9 cellular contexts compared by ENCODE assay signal in the genomic region with DNA sequence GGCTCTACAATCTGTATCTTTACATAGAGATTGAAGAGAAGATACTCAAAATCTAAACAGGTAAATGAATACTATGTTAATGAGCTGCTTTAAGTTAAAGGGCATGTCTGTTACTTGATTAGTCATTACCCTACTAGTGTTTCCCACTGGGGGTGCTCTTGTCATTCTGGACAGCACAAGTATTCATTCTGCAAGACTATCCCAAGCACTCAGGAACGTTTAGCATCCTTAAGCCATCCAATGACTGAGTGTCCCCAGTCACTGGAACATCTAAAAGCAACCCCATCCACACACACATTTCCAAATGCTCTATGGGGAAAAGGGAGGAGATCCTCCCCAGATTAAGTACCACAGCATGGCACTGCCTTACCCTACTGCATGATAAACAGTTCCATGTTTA. TPM values are rescaled to one million over a fixed set of nuclear protein-coding genes. Genes with fewer than 3 reads are reported as not detected.
DNase-seq lines count a peak whose midpoint lies in the region; ATAC-seq and TF ChIP-seq lines count a peak whose summit lies in the region.
"Had no signal": no experiment of that assay in that cellular context is flagged by ENCODE, and none has a peak within 500 bp of the region (broad histone marks: within the 10 kb centered on the region; RNA-seq: fewer than 3 reads in every experiment).

No MANE protein-coding gene starts in this region.

- POLR2A ChIA-PET in activated CD8-positive, alpha-beta T cell treated with anti-CD3 and anti-CD28 coated beads for 36 hours (lab: Charles Lee) = interaction anchor here (0.9 to 1.1 kb wide), 2 partner anchors 14 to 177 kb away, joined by 3 read pairs; no protein-coding TSS in a partner anchor
- POLR2A ChIA-PET in activated CD8-positive, alpha-beta T cell treated with anti-CD3 and anti-CD28 coated beads, Interleukin-2, amount 10 ng/mL, durations not matched to agents 7 days and 5 days (lab: Charles Lee) = no interaction called here

- ATAC-seq in activated CD8-positive, alpha-beta T cell treated with anti-CD3 and anti-CD28 coated beads for 36 hours = peak; percentile 65
- ATAC-seq in activated CD8-positive, alpha-beta T cell treated with anti-CD3 and anti-CD28 coated beads, Interleukin-2, amount 10 ng/mL, durations not matched to agents 7 days and 5 days = no peak

- H3K27ac Mint-ChIP-seq in activated CD8-positive, alpha-beta T cell treated with anti-CD3 and anti-CD28 coated beads for 36 hours = peak overlapping the region; percentile 70
- H3K27ac Mint-ChIP-seq in activated CD8-positive, alpha-beta T cell treated with anti-CD3 and anti-CD28 coated beads, Interleukin-2, amount 10 ng/mL, durations not matched to agents 7 days and 5 days = no peak overlapping the region
- no peak overlapping the region for H3K27ac Mint-ChIP-seq in neural crest cell (ENCODE audit: unreplicated experiment)

- peaks cover 13% of the 10 kb centered on the region for H3K36me3 ChIP-seq in H7 (replicated peaks; ENCODE audit: control insufficient read depth, insufficient read depth, low read length)
- no peaks in the 10 kb centered on the region for H3K36me3 ChIP-seq in colonic mucosa

- peaks cover 88% of the 10 kb centered on the region for H3K4me1 Mint-ChIP-seq in activated CD8-positive, alpha-beta T cell treated with anti-CD3 and anti-CD28 coated beads for 36 hours (ENCODE audit: low read depth)
- H3K4me1 Mint-ChIP-seq in activated CD8-positive, alpha-beta T cell treated with anti-CD3 and anti-CD28 coated beads, Interleukin-2, amount 10 ng/mL, durations not matched to agents 7 days and 5 days (ENCODE audit: low read depth) = peaks cover 82% of the 10 kb centered on the region
- peaks cover 28% of the 10 kb centered on the region for H3K4me1 Mint-ChIP-seq in neural crest cell

- DNase-seq in activated CD8-positive, alpha-beta T cell treated with anti-CD3 and anti-CD28 coated beads for 36 hours = peak; percentile 50
- no peak for DNase-seq in activated CD8-positive, alpha-beta T cell treated with anti-CD3 and anti-CD28 coated beads, Interleukin-2, amount 10 ng/mL, durations not matched to agents 7 days and 5 days
- DNase-seq in H7 = peak; percentile 64
- DNase-seq in NCI-H460 (ENCODE audit: extremely low read depth, low read depth) = peak; percentile 57
- DNase-seq in colonic mucosa = no peak
- DNase-seq in neural crest cell (ENCODE audit: low read depth, low spot score) = no peak
- DNase-seq in NCI-H1105 treated with DMSO at 0.1 percent for 48 hours (lab: John Stamatoyannopoulos, UW) = no peak
- no peak for DNase-seq in cerebellar cortex (ENCODE audit: low spot score)
- DNase-seq: activated naive CD8-positive, alpha-beta T cell treated with anti-CD3 and anti-CD28 coated beads, Interleukin-2, amount 10 ng/mL, durations not matched to agents 7 days and 5 days had no signal

- H3K27me3 ChIP-seq in H7 (ENCODE audit: control insufficient read depth, insufficient read depth, low read length) (no peaks in the 10 kb centered on the region), colonic mucosa (no peaks in the 10 kb centered on the region)

- no peaks in the 10 kb centered on the region for H3K9me3 ChIP-seq in colonic mucosa

- TF ChIP-seq CTCF in activated CD8-positive, alpha-beta T cell treated with anti-CD3 and anti-CD28 coated beads for 36 hours (IDR thresholded peaks at IDR 0.05) = peak; percentile 58
- TF ChIP-seq CTCF in colonic mucosa (IDR thresholded peaks at IDR 0.05) = peak; percentile 24
- peak; percentile 45 for TF ChIP-seq CTCF in neural crest cell (conservative IDR thresholded peaks at IDR 0.05)

- H3K27ac ChIP-seq in colonic mucosa = no peak overlapping the region

- no peak overlapping the region for H3K4me3 Mint-ChIP-seq in activated CD8-positive, alpha-beta T cell treated with anti-CD3 and anti-CD28 coated beads for 36 hours
- no peak overlapping the region for H3K4me3 Mint-ChIP-seq in activated CD8-positive, alpha-beta T cell treated with anti-CD3 and anti-CD28 coated beads, Interleukin-2, amount 10 ng/mL, durations not matched to agents 7 days and 5 days
- no peak overlapping the region for H3K4me3 Mint-ChIP-seq in neural crest cell
- H3K4me3 Mint-ChIP-seq: activated naive CD8-positive, alpha-beta T cell treated with anti-CD3 and anti-CD28 coated beads, Interleukin-2, amount 10 ng/mL, durations not matched to agents 7 days and 5 days had no signal

- H3K4me3 ChIP-seq in H7 (ENCODE audit: insufficient read depth, low read depth, low read length) = no peak overlapping the region
- no peak overlapping the region for H3K4me3 ChIP-seq in colonic mucosa

- no peaks in the 10 kb centered on the region for H3K27me3 Mint-ChIP-seq in activated CD8-positive, alpha-beta T cell treated with anti-CD3 and anti-CD28 coated beads for 36 hours
- no peaks in the 10 kb centered on the region for H3K27me3 Mint-ChIP-seq in activated CD8-positive, alpha-beta T cell treated with anti-CD3 and anti-CD28 coated beads, Interleukin-2, amount 10 ng/mL, durations not matched to agents 7 days and 5 days (ENCODE audit: low read depth)
- H3K27me3 Mint-ChIP-seq in neural crest cell (ENCODE audit: low read depth) = no peaks in the 10 kb centered on the region
- H3K27me3 Mint-ChIP-seq: activated naive CD8-positive, alpha-beta T cell treated with anti-CD3 and anti-CD28 coated beads, Interleukin-2, amount 10 ng/mL, durations not matched to agents 7 days and 5 days had no signal

- H3K9me3 Mint-ChIP-seq in activated CD8-positive, alpha-beta T cell treated with anti-CD3 and anti-CD28 coated beads for 36 hours = no peaks in the 10 kb centered on the region
- H3K9me3 Mint-ChIP-seq in activated CD8-positive, alpha-beta T cell treated with anti-CD3 and anti-CD28 coated beads, Interleukin-2, amount 10 ng/mL, durations not matched to agents 7 days and 5 days (ENCODE audit: insufficient read depth) = no peaks in the 10 kb centered on the region
- H3K9me3 Mint-ChIP-seq in neural crest cell = no peaks in the 10 kb centered on the region
- H3K9me3 Mint-ChIP-seq: activated naive CD8-positive, alpha-beta T cell treated with anti-CD3 and anti-CD28 coated beads, Interleukin-2, amount 10 ng/mL, durations not matched to agents 7 days and 5 days had no signal

- peaks cover 19% of the 10 kb centered on the region for H3K4me1 ChIP-seq in colonic mucosa

- CTCF ChIA-PET in activated CD8-positive, alpha-beta T cell treated with anti-CD3 and anti-CD28 coated beads for 36 hours (lab: Charles Lee) = interaction anchor here (0.6 to 5.4 kb wide), 24 partner anchors 10 to 341 kb away, joined by 3 to 34 read pairs (median 3); a partner anchor contains a TSS
- CTCF ChIA-PET in activated CD8-positive, alpha-beta T cell treated with anti-CD3 and anti-CD28 coated beads, Interleukin-2, amount 10 ng/mL, durations not matched to agents 7 days and 5 days (lab: Charles Lee) = interaction anchor here (0.6 to 6.2 kb wide), 24 partner anchors 8 to 316 kb away, joined by 3 to 76 read pairs (median 4); no protein-coding TSS in a partner anchor

- intact Hi-C loops in activated CD8-positive, alpha-beta T cell treated with anti-CD3 and anti-CD28 coated beads for 36 hours (cut with micrococcal nuclease) = loop anchor here (5.0 kb wide), 1 partner anchor 179 kb away; no protein-coding TSS in a partner anchor
- intact Hi-C loops in colonic mucosa (cut with DNase I) = loop anchor here (10.0 kb wide), 1 partner anchor 171 kb away; no protein-coding TSS in a partner anchor

- no peak overlapping the region for H3K9ac ChIP-seq in colonic mucosa (ENCODE audit: low read depth in 2 of 2, low read length in 2 of 2)

- H3K36me3 Mint-ChIP-seq in activated CD8-positive, alpha-beta T cell treated with anti-CD3 and anti-CD28 coated beads for 36 hours (ENCODE audit: low read depth) = peaks cover 67% of the 10 kb centered on the region
- H3K36me3 Mint-ChIP-seq in activated CD8-positive, alpha-beta T cell treated with anti-CD3 and anti-CD28 coated beads, Interleukin-2, amount 10 ng/mL, durations not matched to agents 7 days and 5 days (ENCODE audit: low read depth) = peaks cover 52% of the 10 kb centered on the region
- no peaks in the 10 kb centered on the region for H3K36me3 Mint-ChIP-seq in neural crest cell (ENCODE audit: low read depth)

RNA-seq across cellular contexts. Expression of a gene that starts 25.7 kb away (rescaled TPM):
- total RNA-seq in activated CD8-positive, alpha-beta T cell treated with anti-CD3 and anti-CD28 coated beads for 36 hours = 100 to 1,000 TPM; 199 to 206 TPM
- total RNA-seq in activated CD8-positive, alpha-beta T cell treated with anti-CD3 and anti-CD28 coated beads, Interleukin-2, amount 10 ng/mL, durations not matched to agents 7 days and 5 days = 100 to 1,000 TPM; 177 to 180 TPM
- total RNA-seq in H7 (2014; rRNA removed; shearing (Covaris generic)) = 203 and 216 TPM in 2 replicates
- total RNA-seq in NCI-H460 (2014; rRNA removed; shearing (Covaris generic)) = 198 and 231 TPM in 2 replicates
- 220 and 261 TPM in 2 replicates for polyA plus RNA-seq in NCI-H460 (2014; cell fraction: nucleus; rRNA removed)
- total RNA-seq in colonic mucosa = 100 to 1,000 TPM; 257 to 424 TPM
- total RNA-seq in neural crest cell = 86.7 and 88.2 TPM in 2 replicates

Comparison
In these comparisons a context has a peak if more than half of its experiments do, and no peak if none do; other contexts are left out.
1. DNase-seq: peak in activated CD8-positive, alpha-beta T cell treated with anti-CD3 and anti-CD28 coated beads for 36 hours (single experiment), H7 (single experiment) and NCI-H460 (single experiment); none in activated CD8-positive, alpha-beta T cell treated with anti-CD3 and anti-CD28 coated beads, Interleukin-2, amount 10 ng/mL, durations not matched to agents 7 days and 5 days (single experiment), colonic mucosa (single experiment), neural crest cell (single experiment), NCI-H1105 treated with DMSO at 0.1 percent for 48 hours (single experiment) and cerebellar cortex (single experiment).
2. Peak in every context shown above with its lines, with median percentiles within 50 percentile points of each other: CTCF ChIP-seq.